Comparison of ENCODE assay signal across 2 cellular contexts in genomic region chr12:30839643-30840190, GRCh38.
TF ChIP-seq lines count a peak whose summit lies in the region.

No MANE protein-coding gene starts in this region.

TF ChIP-seq in HCT116, 20 proteins besides CTCF, POLR2A, EP300 and RAD21:
- TF ChIP-seq EZH2phosphoT487 (IDR thresholded peaks at IDR 0.05; ENCODE audit: borderline replicate concordance) (no peak), SIN3A (IDR thresholded peaks at IDR 0.05; ENCODE audit: low read depth) (no peak), REST (IDR thresholded peaks at IDR 0.05; ENCODE audit: low read depth) (no peak), FOSL1 (IDR thresholded peaks at IDR 0.05; ENCODE audit: low read depth) (no peak), JUND (IDR thresholded peaks at IDR 0.05) (no peak), MAX (IDR thresholded peaks at IDR 0.05) (no peak), ELF1 (IDR thresholded peaks at IDR 0.05; ENCODE audit: borderline replicate concordance, low read depth) (no peak), ZNF274 (IDR thresholded peaks at IDR 0.05; ENCODE audit: low read depth, low read length) (no peak), EGR1 (IDR thresholded peaks at IDR 0.05; ENCODE audit: low read depth) (no peak), ATF3 (IDR thresholded peaks at IDR 0.05) (no peak), CBX3 (IDR thresholded peaks at IDR 0.05; ENCODE audit: low read depth) (no peak), CEBPB (IDR thresholded peaks at IDR 0.05; ENCODE audit: low read depth) (no peak), EZH2 (IDR thresholded peaks at IDR 0.05) (no peak), YY1 (IDR thresholded peaks at IDR 0.05; ENCODE audit: extremely low read depth, insufficient replicate concordance, low read depth, low read length) (no peak), SRF (IDR thresholded peaks at IDR 0.05; ENCODE audit: low read depth) (no peak), ZBTB33 (IDR thresholded peaks at IDR 0.05; ENCODE audit: extremely low read depth, insufficient replicate concordance, low read length) (no peak), POLR2AphosphoS5 (IDR thresholded peaks at IDR 0.05; ENCODE audit: low read depth, low read length) (no peak), ZFX (IDR thresholded peaks at IDR 0.05) (no peak), TCF7L2 (IDR thresholded peaks at IDR 0.05; ENCODE audit: borderline replicate concordance, extremely low read depth, insufficient read depth, insufficient read length) (no peak)

TF ChIP-seq in SK-N-SH, 30 proteins besides CTCF, POLR2A, EP300 and RAD21:
- TF ChIP-seq PBX3 (IDR thresholded peaks at IDR 0.05) (no peak), RXRA (IDR thresholded peaks at IDR 0.05; ENCODE audit: borderline replicate concordance, low read depth) (no peak), YY1 (IDR thresholded peaks at IDR 0.05; ENCODE audit: low read depth) (no peak), JUND (IDR thresholded peaks at IDR 0.05) (no peak), EZH2phosphoT487 (IDR thresholded peaks at IDR 0.05; ENCODE audit: borderline replicate concordance, low read depth) (no peak), POLR2AphosphoS5 (IDR thresholded peaks at IDR 0.05; ENCODE audit: low read depth, low read length) (no peak), TCF12 (IDR thresholded peaks at IDR 0.05) (no peak), FOXM1 (IDR thresholded peaks at IDR 0.05; ENCODE audit: low read depth) (no peak)
